ENCODE assay signal across 1 cellular context in genomic region chr2:88658890-88659881, GRCh38.
A peak's percentile ranks its signal among the peaks of the same experiment; 100 is the strongest.
TF ChIP-seq lines count a peak whose summit lies in the region.

No MANE protein-coding gene starts in this region.

TF ChIP-seq in K562, 482 proteins besides CTCF, POLR2A, EP300 and RAD21 (continued from another document and continues in another):
- TF ChIP-seq E2F4 (CRISPR knock-in tag; IDR thresholded peaks at IDR 0.05; ENCODE audit: low read depth) (no peak), PYGO2 (tag; IDR thresholded peaks at IDR 0.05) (no peak), ZNF41 (CRISPR knock-in tag; conservative IDR thresholded peaks at IDR 0.05) (no peak), ZNF165 (CRISPR knock-in tag; IDR thresholded peaks at IDR 0.05; ENCODE audit: borderline replicate concordance) (no peak), MTF1 (CRISPR knock-in tag; IDR thresholded peaks at IDR 0.05; ENCODE audit: borderline replicate concordance) (no peak), CREM (IDR thresholded peaks at IDR 0.05; ENCODE audit: low read depth) (no peak), MED1 (CRISPR knock-in tag; IDR thresholded peaks at IDR 0.05; ENCODE audit: borderline replicate concordance) (no peak), SMAD2 (IDR thresholded peaks at IDR 0.05; ENCODE audit: low read depth, low read length) (no peak), MEF2D (tag; conservative IDR thresholded peaks at IDR 0.05; ENCODE audit: low read depth) (no peak), ZNF77 (CRISPR knock-in tag; IDR thresholded peaks at IDR 0.05) (no peak), GTF2F1 (IDR thresholded peaks at IDR 0.05; ENCODE audit: low read depth, low read length) (no peak), NRF1 (conservative IDR thresholded peaks at IDR 0.05 in 1 of 2, IDR thresholded peaks at IDR 0.05 in 1 of 2) (peak in 1 of 2 experiments; percentile 21; a peak in 1 of 4 replicates), PHF20 (IDR thresholded peaks at IDR 0.05; ENCODE audit: partially characterized antibody) (no peak), MECOM (CRISPR knock-in tag; IDR thresholded peaks at IDR 0.05) (no peak), FIP1L1 (IDR thresholded peaks at IDR 0.05; ENCODE audit: low read depth, low read length, poor library complexity, severe bottlenecking) (no peak), KAT2B (IDR thresholded peaks at IDR 0.05; ENCODE audit: low read depth, low read length) (no peak), FOXK2 (conservative IDR thresholded peaks at IDR 0.05 in 1 of 2, IDR thresholded peaks at IDR 0.05 in 1 of 2; ENCODE audit: low read depth in 2 of 2) (peak in 1 of 2 experiments; percentile 42; a peak in 1 of 4 replicates), ZNF347 (CRISPR knock-in tag; IDR thresholded peaks at IDR 0.05; ENCODE audit: low read depth) (no peak), PKNOX1 (IDR thresholded peaks at IDR 0.05) (peak; percentile 82), MLLT1 (IDR thresholded peaks at IDR 0.05) (no peak), HDAC1 (IDR thresholded peaks at IDR 0.05) (no peak), ETS2 (tag; IDR thresholded peaks at IDR 0.05; ENCODE audit: borderline replicate concordance, poor library complexity, severe bottlenecking) (no peak), CHD7 (IDR thresholded peaks at IDR 0.05; ENCODE audit: low read depth, low read length) (no peak), CBX8 (IDR thresholded peaks at IDR 0.05; ENCODE audit: borderline replicate concordance, extremely low read depth, low read depth, low read length, poor library complexity, severe bottlenecking) (no peak), MGA (IDR thresholded peaks at IDR 0.05) (peak; percentile 47; the same call in 1 of the 2 replicates)
